ENCODE assay signal across 8 cellular contexts in genomic region chr1:24142546-24143431, GRCh38. TPM values are rescaled to one million over a fixed set of nuclear protein-coding genes. Genes with fewer than 3 reads are reported as not detected.
DNase-seq lines count a peak whose midpoint lies in the region; ATAC-seq and TF ChIP-seq lines count a peak whose summit lies in the region.

Gene IL22RA1 (minus strand): TSS chr1:24143140. CDS start chr1:24143082, 58 bp downstream.

- intact Hi-C loops in Right ventricle myocardium inferior (cut with DNase I), result no loop called here
- intact Hi-C loops in sigmoid colon (cut with DNase I), result no loop called here

- peak within 1 kb of the TSS in 3 of 4 donors; percentile 23 to 33 (median 31) for H3K4me3 ChIP-seq in sigmoid colon

- CTCF ChIA-PET in RWPE1 (lab: Yijun Ruan, JAX), result interaction anchor here (0.5 to 1.5 kb wide), 3 partner anchors 45 to 248 kb away, joined by 3 to 8 read pairs (median 3); no protein-coding TSS in a partner anchor

- TF ChIP-seq CTCF in RWPE1 (conservative IDR thresholded peaks at IDR 0.05; ENCODE audit: low read depth) (no peak), sigmoid colon (IDR thresholded peaks at IDR 0.05) (no peak)

- peak; percentile 27 for DNase-seq in EL
- peak; percentile 84 for DNase-seq in RWPE1 (ENCODE audit: low spot score)
- no peak for DNase-seq in Right ventricle myocardium inferior (ENCODE audit: missing footprints)
- DNase-seq in sigmoid colon, result peak; percentile 61
- no peak for DNase-seq in NCI-H2227 treated with DMSO at 0.1 percent for 48 hours (lab: John Stamatoyannopoulos, UW)
- DNase-seq in NCI-H1092 treated with DMSO at 0.1 percent for 48 hours (lab: John Stamatoyannopoulos, UW), result no peak

- H3K27ac ChIP-seq in RWPE1, result peak within 1 kb of the TSS; percentile 80
- no peak within 1 kb of the TSS for H3K27ac ChIP-seq in sigmoid colon

- no peaks in the 10 kb centered on the region for H3K9me3 ChIP-seq in sigmoid colon

- ATAC-seq in Right ventricle myocardium inferior, result peak; percentile 35
- ATAC-seq in HG03175 (IDR thresholded peaks at IDR 0.05; ENCODE audit: unreplicated experiment), result no peak
- ATAC-seq in GM21447 (IDR thresholded peaks at IDR 0.05; ENCODE audit: unreplicated experiment), result no peak

- no peaks in the 10 kb centered on the region for H3K36me3 ChIP-seq in sigmoid colon

- TF ChIP-seq POLR2A in sigmoid colon (IDR thresholded peaks at IDR 0.05), result peak in 1 of 2 donors; percentile 14

- WGBS in sigmoid colon, 2 donors, result 13 to 57% methylated on average over 22 of the region's 22 CpGs

- no peak for TF ChIP-seq EP300 in sigmoid colon (IDR thresholded peaks at IDR 0.05)

- POLR2A ChIA-PET in RWPE1 (lab: Yijun Ruan, JAX; ENCODE audit: low non-redundant PET), result no interaction called here

- no peaks in the 10 kb centered on the region for H3K27me3 ChIP-seq in sigmoid colon

- no peaks in the 10 kb centered on the region for H3K4me1 ChIP-seq in sigmoid colon

RNA-seq across cellular contexts. Expression of gene IL22RA1, which starts in this region (rescaled TPM):
- total RNA-seq in Right ventricle myocardium inferior (0.24 TPM), sigmoid colon (under 1 TPM in 2 of 4 donors, not detected in 2; 0.16 to 0.36 TPM)
- 10 to 100 TPM in 2 of 3 donors, 1 to 10 TPM in 1; 7.2 to 18.5 (median 11.8) TPM for polyA plus RNA-seq in sigmoid colon

Comparison
In these comparisons a context has a peak if more than half of its experiments do, and no peak if none do; other contexts are left out.
1. Peak in ATAC-seq in Right ventricle myocardium inferior; RNA of the gene not detected or under 1 TPM.
2. DNase-seq: peak in EL (single experiment), RWPE1 (single experiment) and sigmoid colon (single experiment); none in Right ventricle myocardium inferior (single experiment), NCI-H2227 treated with DMSO at 0.1 percent for 48 hours (single experiment) and NCI-H1092 treated with DMSO at 0.1 percent for 48 hours (single experiment).